In the genomic region with DNA sequence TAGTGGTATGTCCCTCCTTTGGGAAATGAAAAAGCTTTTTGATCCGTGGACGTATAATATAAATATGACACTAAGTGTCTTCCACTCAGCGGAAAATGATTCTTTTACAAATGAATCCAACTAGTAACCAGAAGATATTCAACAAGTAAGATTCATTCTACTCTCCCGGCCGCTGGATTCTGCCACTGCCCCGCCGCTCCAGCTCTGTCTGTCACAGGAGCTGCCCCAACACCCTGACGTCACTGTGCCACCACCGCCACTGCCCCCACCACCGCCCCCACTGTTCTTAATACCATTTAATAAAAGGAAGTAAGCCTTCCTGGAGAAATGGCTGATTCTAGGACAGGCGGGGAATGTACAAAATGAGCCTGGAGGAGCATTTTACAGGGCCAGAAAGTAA, we compare ENCODE assay signal across 3 cellular contexts.
A peak's percentile ranks its signal among the peaks of the same experiment; 100 is the strongest.
DNase-seq lines count a peak whose midpoint lies in the region; TF ChIP-seq lines count a peak whose summit lies in the region.
"Not testable (repeated sequence)": the region's sequence is repeated elsewhere in the genome, so short reads cannot be mapped to it uniquely, and the experiment has no call there.

No MANE protein-coding gene starts in this region.

- H3K4me1 Mint-ChIP-seq in activated CD4-positive, alpha-beta T cell treated with anti-CD3 and anti-CD28 coated beads, Interleukin-2, amount 10 ng/mL, durations not matched to agents 24 days and 14 days, result peaks cover 12% of the 10 kb centered on the region

- not testable (repeated sequence) for H3K9me2 ChIP-seq in Karpas-422 (replicated peaks; ENCODE audit: insufficient read depth, low read length)

- H2AFZ ChIP-seq in Karpas-422 (ENCODE audit: low read length), result not testable (repeated sequence)

- H3K79me2 ChIP-seq in Karpas-422 (ENCODE audit: low read length), result not testable (repeated sequence)

- H3K9me3 ChIP-seq in Karpas-422 (ENCODE audit: low read length); thyroid gland: not testable (repeated sequence)

- H3K27ac ChIP-seq in Karpas-422 (ENCODE audit: low read length); thyroid gland: not testable (repeated sequence)

- DNase-seq in Karpas-422 (peak; percentile 19), thyroid gland (peak; percentile 6 to 7)
- peak; percentile 13 for DNase-seq in activated CD4-positive, alpha-beta T cell treated with anti-CD3 and anti-CD28 coated beads, Interleukin-2, amount 10 ng/mL, durations not matched to agents 24 days and 14 days

- not testable (repeated sequence) for H3K27me3 Mint-ChIP-seq in activated CD4-positive, alpha-beta T cell treated with anti-CD3 and anti-CD28 coated beads, Interleukin-2, amount 10 ng/mL, durations not matched to agents 24 days and 14 days

- intact Hi-C loops in activated CD4-positive, alpha-beta T cell treated with anti-CD3 and anti-CD28 coated beads, Interleukin-2, amount 10 ng/mL, durations not matched to agents 24 days and 14 days (cut with micrococcal nuclease); thyroid gland (cut with DNase I): not testable (repeated sequence)

- TF ChIP-seq CTCF in thyroid gland (IDR thresholded peaks at IDR 0.05), result not testable (repeated sequence)

- H3K36me3 Mint-ChIP-seq in activated CD4-positive, alpha-beta T cell treated with anti-CD3 and anti-CD28 coated beads, Interleukin-2, amount 10 ng/mL, durations not matched to agents 24 days and 14 days (ENCODE audit: low read depth), result peaks cover 13% of the 10 kb centered on the region

- H3K4me2 ChIP-seq in Karpas-422 (ENCODE audit: low read depth, low read length, poor library complexity, severe bottlenecking), result not testable (repeated sequence)

- H4K20me1 ChIP-seq in Karpas-422 (ENCODE audit: insufficient read depth, low read depth, low read length), result not testable (repeated sequence)

- not testable (repeated sequence) for H3K4me3 Mint-ChIP-seq in activated CD4-positive, alpha-beta T cell treated with anti-CD3 and anti-CD28 coated beads, Interleukin-2, amount 10 ng/mL, durations not matched to agents 24 days and 14 days

- H3K4me3 ChIP-seq in Karpas-422 (ENCODE audit: low read length); thyroid gland (replicated peaks in 1 of 3): not testable (repeated sequence)

- TF ChIP-seq POLR2A in thyroid gland (IDR thresholded peaks at IDR 0.05), result not testable (repeated sequence)

- H3K36me3 ChIP-seq in Karpas-422 (ENCODE audit: insufficient read depth, low read length); thyroid gland: not testable (repeated sequence)

- not testable (repeated sequence) for H3K4me1 ChIP-seq in Karpas-422 (ENCODE audit: low read length); thyroid gland

- WGBS in thyroid gland, 2 donors, result 84 to 92% methylated on average over 7 to 10 of the region's 11 CpGs

- H3K27me3 ChIP-seq in Karpas-422 (ENCODE audit: low read length); thyroid gland: not testable (repeated sequence)

- H3K9ac ChIP-seq in Karpas-422 (ENCODE audit: low read length), result not testable (repeated sequence)

- not testable (repeated sequence) for H3K9me3 Mint-ChIP-seq in activated CD4-positive, alpha-beta T cell treated with anti-CD3 and anti-CD28 coated beads, Interleukin-2, amount 10 ng/mL, durations not matched to agents 24 days and 14 days

- not testable (repeated sequence) for H3K27ac Mint-ChIP-seq in activated CD4-positive, alpha-beta T cell treated with anti-CD3 and anti-CD28 coated beads, Interleukin-2, amount 10 ng/mL, durations not matched to agents 24 days and 14 days
